Comparison of ENCODE assay signal across 8 cellular contexts in genomic region chr17:44346064-44346844, GRCh38. TPM values are rescaled to one million over a fixed set of nuclear protein-coding genes. Genes with fewer than 3 reads are reported as not detected.
A peak's percentile ranks its signal among the peaks of the same experiment; 100 is the strongest.
DNase-seq lines count a peak whose midpoint lies in the region; ATAC-seq and TF ChIP-seq lines count a peak whose summit lies in the region.

No MANE protein-coding gene starts in this region.

- ATAC-seq in GM19351 (IDR thresholded peaks at IDR 0.05; ENCODE audit: unreplicated experiment): no peak

- H3K27me3 ChIP-seq in adipocyte (replicated peaks; ENCODE audit: control insufficient read depth, insufficient read depth, low read length): no peaks in the 10 kb centered on the region
- no peaks in the 10 kb centered on the region for H3K27me3 ChIP-seq in kidney epithelial cell (ENCODE audit: control insufficient read depth, insufficient read depth, low read length)

- H3K36me3 ChIP-seq in adipocyte (ENCODE audit: control insufficient read depth, insufficient read depth, low read length, severe bottlenecking) (peaks cover 9% of the 10 kb centered on the region), kidney epithelial cell (ENCODE audit: control insufficient read depth, insufficient read depth, low read length) (peaks cover 1% of the 10 kb centered on the region)

- H3K27ac Mint-ChIP-seq in T-helper 2 cell treated with Interferon-gamma antibody and Interleukin-4, amounts not matched to agents 5 μg/mL and 100 μg/mL, for 36 hours: no peak overlapping the region

- no peak for DNase-seq in T-helper 2 cell treated with Interferon-gamma antibody and Interleukin-4, amounts not matched to agents 5 μg/mL and 100 μg/mL, for 36 hours (ENCODE audit: low spot score)
- DNase-seq in T-helper 2 cell: no peak
- DNase-seq in adipocyte (ENCODE audit: low read depth): no peak
- no peak for DNase-seq in kidney epithelial cell (ENCODE audit: low read depth)
- DNase-seq in SW 1271 (lab: John Stamatoyannopoulos, UW): no peak
- DNase-seq in stimulated activated CD4-positive, alpha-beta T cell treated with anti-CD3 and anti-CD28 coated beads, Interleukin-12 subunit alpha, Interleukin-12 subunit beta, amount 100 ng/mL, for 4 hours: no peak

- H3K4me1 Mint-ChIP-seq in T-helper 2 cell treated with Interferon-gamma antibody and Interleukin-4, amounts not matched to agents 5 μg/mL and 100 μg/mL, for 36 hours (ENCODE audit: low read depth): peaks cover 14% of the 10 kb centered on the region

- peaks cover 12% of the 10 kb centered on the region for H3K27me3 Mint-ChIP-seq in T-helper 2 cell treated with Interferon-gamma antibody and Interleukin-4, amounts not matched to agents 5 μg/mL and 100 μg/mL, for 36 hours (ENCODE audit: low read depth)

- no peak for TF ChIP-seq CTCF in kidney epithelial cell (IDR thresholded peaks at IDR 0.05; ENCODE audit: insufficient read depth, low read length, poor library complexity, severe bottlenecking)

- H3K9me3 Mint-ChIP-seq in T-helper 2 cell treated with Interferon-gamma antibody and Interleukin-4, amounts not matched to agents 5 μg/mL and 100 μg/mL, for 36 hours: no peaks in the 10 kb centered on the region

- peaks cover 7% of the 10 kb centered on the region for H3K4me1 ChIP-seq in adipocyte (ENCODE audit: control insufficient read depth, insufficient read depth, low read length)

- H3K36me3 Mint-ChIP-seq in T-helper 2 cell treated with Interferon-gamma antibody and Interleukin-4, amounts not matched to agents 5 μg/mL and 100 μg/mL, for 36 hours (ENCODE audit: low read depth): no peaks in the 10 kb centered on the region

- no peaks in the 10 kb centered on the region for H3K9me3 ChIP-seq in adipocyte (ENCODE audit: control insufficient read depth, low read length)

- peak overlapping the region; percentile 95 for H3K9ac ChIP-seq in adipocyte (ENCODE audit: low read length)

- H3K4me3 Mint-ChIP-seq in T-helper 2 cell treated with Interferon-gamma antibody and Interleukin-4, amounts not matched to agents 5 μg/mL and 100 μg/mL, for 36 hours: peak overlapping the region; percentile 95

- H3K4me3 ChIP-seq in adipocyte (ENCODE audit: low read length) (peak overlapping the region; percentile 95), kidney epithelial cell (ENCODE audit: low read depth, low read length) (peak overlapping the region; percentile 89)

- peak overlapping the region; percentile 82 for H3K27ac ChIP-seq in temporal lobe (ENCODE audit: low read depth, low read length)

RNA-seq across cellular contexts. Expression of gene GRN, which starts 1.2 kb away (rescaled TPM):
- total RNA-seq in kidney epithelial cell (521 and 704 TPM in 2 replicates), temporal lobe (38.4 TPM)

RNA-seq across cellular contexts. Expression of gene FAM171A2, which starts 17.4 kb away (rescaled TPM):
- total RNA-seq in kidney epithelial cell (12.6 and 16.3 TPM in 2 replicates), temporal lobe (43.3 TPM)

RNA-seq across cellular contexts. Expression of gene SLC25A39, which starts 21.6 kb away (rescaled TPM):
- total RNA-seq in kidney epithelial cell (145 and 146 TPM in 2 replicates), temporal lobe (20.9 TPM)

RNA-seq across cellular contexts. Expression of gene RUNDC3A, which starts 37.9 kb away (rescaled TPM):
- total RNA-seq in kidney epithelial cell: 3.3 and 12.3 TPM in 2 replicates
- total RNA-seq in temporal lobe: 78.2 TPM

RNA-seq across cellular contexts. Expression of gene ITGA2B, which starts 43.2 kb away (rescaled TPM):
- 0.04 and 0.14 TPM in 2 replicates for total RNA-seq in kidney epithelial cell
- total RNA-seq in temporal lobe: 0.98 TPM

Comparison
In these comparisons a context has a peak if more than half of its experiments do, and no peak if none do; other contexts are left out.
1. RNA of gene GRN, which starts 1.2 kb away (total RNA-seq): 521 to 704 TPM in kidney epithelial cell; 38.4 TPM in temporal lobe (single experiment); every median in the first group is over 10 times any median in the second.